Comparison of ENCODE assay signal across 1 cellular context in genomic region chr10:92124524-92125168, GRCh38.
TF ChIP-seq lines count a peak whose summit lies in the region.

No MANE protein-coding gene starts in this region.

TF ChIP-seq in HEK293, 187 proteins besides CTCF, POLR2A, EP300 and RAD21 (continued from another document):
- TF ChIP-seq ZBTB49 (tag by site-specific recombination; IDR thresholded peaks at IDR 0.05; ENCODE audit: low read depth) (no peak), ZNF175 (tag by site-specific recombination; IDR thresholded peaks at IDR 0.05) (no peak), ZNF843 (tag by site-specific recombination; IDR thresholded peaks at IDR 0.05) (0 out of 2 replicates have a peak, but pooled peaks have one; percentile 17), ZNF585B (tag by site-specific recombination; IDR thresholded peaks at IDR 0.05) (no peak), ZNF610 (tag by site-specific recombination; IDR thresholded peaks at IDR 0.05; ENCODE audit: borderline replicate concordance) (no peak), ZBTB8A (tag by site-specific recombination; IDR thresholded peaks at IDR 0.05) (no peak), ZNF391 (tag by site-specific recombination; IDR thresholded peaks at IDR 0.05; ENCODE audit: borderline replicate concordance, low read depth) (no peak), PRDM6 (tag by site-specific recombination; IDR thresholded peaks at IDR 0.05) (peak; percentile 47; the same call in 1 of the 2 replicates), ATF2 (tag by site-specific recombination; IDR thresholded peaks at IDR 0.05; ENCODE audit: low read depth) (no peak)
